ENCODE assay signal across 9 cellular contexts in genomic region chr20:3933126-3933684, GRCh38. TPM values are rescaled to one million over a fixed set of nuclear protein-coding genes. Genes with fewer than 3 reads are reported as not detected.
DNase-seq lines count a peak whose midpoint lies in the region; ATAC-seq and TF ChIP-seq lines count a peak whose summit lies in the region.
"Had no signal": no experiment of that assay in that cellular context is flagged by ENCODE, and none has a peak within 500 bp of the region (broad histone marks: within the 10 kb centered on the region; RNA-seq: fewer than 3 reads in every experiment).

No MANE protein-coding gene starts in this region.

- H2BK120ac ChIP-seq in mesenchymal stem cell (ENCODE audit: low read depth, low read length) = no peak overlapping the region

- H3K4me1 ChIP-seq in mesenchymal stem cell (ENCODE audit: control insufficient read depth, insufficient read depth, low read depth, low read length) (peaks cover 26% of the 10 kb centered on the region), upper lobe of left lung (peaks cover 22 to 45% (median 37%) of the 10 kb centered on the region in 4 donors)

- peaks cover 0 to 10% of the 10 kb centered on the region in 2 donors for H3K36me3 Mint-ChIP-seq in activated naive CD4-positive, alpha-beta T cell treated with anti-CD3 and anti-CD28 coated beads, Interleukin-2, amount 50 U/mL, for 72 hours
- H3K36me3 Mint-ChIP-seq in activated T-helper 1 cell treated with anti-CD3 and anti-CD28 coated beads, Interleukin-12 subunit alpha, Interleukin-12 subunit beta, Interleukin-2, Interleukin-4 antibody, amounts not matched to agents 30 ng/mL and 10 ng/mL and 1 ng/mL, durations not matched to agents 14 hours and 24 hours and 36 hours (ENCODE audit: low read depth) = peaks cover 21% of the 10 kb centered on the region

- H3K9ac ChIP-seq in mesenchymal stem cell (ENCODE audit: low read length) = peak overlapping the region; percentile 81

- no peak for TF ChIP-seq EP300 in upper lobe of left lung (IDR thresholded peaks at IDR 0.05)

- H3K27me3 Mint-ChIP-seq in activated T-helper 1 cell treated with anti-CD3 and anti-CD28 coated beads, Interleukin-12 subunit alpha, Interleukin-12 subunit beta, Interleukin-2, Interleukin-4 antibody, amounts not matched to agents 30 ng/mL and 10 ng/mL and 1 ng/mL, durations not matched to agents 14 hours and 24 hours and 36 hours (ENCODE audit: insufficient read depth) = no peaks in the 10 kb centered on the region

- H3K27ac Mint-ChIP-seq in activated naive CD4-positive, alpha-beta T cell treated with anti-CD3 and anti-CD28 coated beads, Interleukin-2, amount 50 U/mL, for 72 hours = peak overlapping the region; percentile 74 to 86
- peak overlapping the region; percentile 48 for H3K27ac Mint-ChIP-seq in activated T-helper 1 cell treated with anti-CD3 and anti-CD28 coated beads, Interleukin-12 subunit alpha, Interleukin-12 subunit beta, Interleukin-2, Interleukin-4 antibody, amounts not matched to agents 30 ng/mL and 10 ng/mL and 1 ng/mL, durations not matched to agents 14 hours and 24 hours and 36 hours

- H3K4me3 Mint-ChIP-seq in activated T-helper 1 cell treated with anti-CD3 and anti-CD28 coated beads, Interleukin-12 subunit alpha, Interleukin-12 subunit beta, Interleukin-2, Interleukin-4 antibody, amounts not matched to agents 30 ng/mL and 10 ng/mL and 1 ng/mL, durations not matched to agents 14 hours and 24 hours and 36 hours = no peak overlapping the region

- H4K8ac ChIP-seq in mesenchymal stem cell (ENCODE audit: low read length) = peak overlapping the region; percentile 72

- TF ChIP-seq CTCF in upper lobe of left lung (IDR thresholded peaks at IDR 0.05) = no peak

- H3K27me3 ChIP-seq in mesenchymal stem cell (ENCODE audit: control insufficient read depth in 1 of 2, insufficient read depth in 1 of 2, low read length in 2 of 2) (no peaks in the 10 kb centered on the region), upper lobe of left lung (no peaks in the 10 kb centered on the region)

- H3K9me3 Mint-ChIP-seq in activated naive CD4-positive, alpha-beta T cell treated with anti-CD3 and anti-CD28 coated beads, Interleukin-2, amount 50 U/mL, for 72 hours = peaks cover 0 to 5% of the 10 kb centered on the region in 2 donors
- peaks cover 5% of the 10 kb centered on the region for H3K9me3 Mint-ChIP-seq in activated T-helper 1 cell treated with anti-CD3 and anti-CD28 coated beads, Interleukin-12 subunit alpha, Interleukin-12 subunit beta, Interleukin-2, Interleukin-4 antibody, amounts not matched to agents 30 ng/mL and 10 ng/mL and 1 ng/mL, durations not matched to agents 14 hours and 24 hours and 36 hours

- H3K4ac ChIP-seq in mesenchymal stem cell (ENCODE audit: low read depth in 1 of 2, low read length in 2 of 2) = no peak overlapping the region

- peak; percentile 10 to 50 for ATAC-seq in activated naive CD4-positive, alpha-beta T cell treated with anti-CD3 and anti-CD28 coated beads, Interleukin-2, amount 50 U/mL, for 72 hours
- ATAC-seq in upper lobe of left lung (ENCODE audit: low FRiP score in 2 of 2) = no peak

- no peak overlapping the region for H3K27ac ChIP-seq in mesenchymal stem cell (ENCODE audit: low read length, poor library complexity, severe bottlenecking)
- H3K27ac ChIP-seq in upper lobe of left lung = peak overlapping the region; percentile 13 to 86 (median 60)

- H2BK12ac ChIP-seq in mesenchymal stem cell (ENCODE audit: low read length in 2 of 2) = no peak overlapping the region

- H3K79me1 ChIP-seq in mesenchymal stem cell (replicated peaks; ENCODE audit: low read length, poor library complexity, severe bottlenecking) = peaks cover 2% of the 10 kb centered on the region

- H2BK15ac ChIP-seq in mesenchymal stem cell (ENCODE audit: low read depth, poor library complexity, severe bottlenecking) = no peak overlapping the region

- no peak overlapping the region for H3K23ac ChIP-seq in mesenchymal stem cell (ENCODE audit: low read length in 2 of 2)

- H3K9me3 ChIP-seq in mesenchymal stem cell (ENCODE audit: control insufficient read depth, low read length) = no peaks in the 10 kb centered on the region
- H3K9me3 ChIP-seq in upper lobe of left lung = no peaks in the 10 kb centered on the region

- DNase-seq in activated naive CD4-positive, alpha-beta T cell treated with anti-CD3 and anti-CD28 coated beads, Interleukin-2, amount 50 U/mL, for 72 hours (ENCODE audit: low spot score in 2 of 2) = no peak
- no peak for DNase-seq in activated naive CD4-positive, alpha-beta T cell treated with anti-CD3 and anti-CD28 coated beads, Interleukin-2, amount 50 U/mL, for 16 hours
- no peak for DNase-seq in activated T-helper 1 cell treated with anti-CD3 and anti-CD28 coated beads, Interleukin-12 subunit alpha, Interleukin-12 subunit beta, Interleukin-2, Interleukin-4 antibody, amounts not matched to agents 30 ng/mL and 10 ng/mL and 1 ng/mL, durations not matched to agents 14 hours and 24 hours and 36 hours (ENCODE audit: low spot score)
- no peak for DNase-seq in mesenchymal stem cell
- no peak for DNase-seq in upper lobe of left lung
- DNase-seq in SW480 (ENCODE audit: low spot score) = no peak
- no peak for DNase-seq in HCEC 1CT
- DNase-seq in NCI-H510A (lab: John Stamatoyannopoulos, UW) = no peak
- DNase-seq: NCI-H1092 treated with DMSO at 0.1 percent for 48 hours had no signal

- no peak overlapping the region for H2AK5ac ChIP-seq in mesenchymal stem cell (ENCODE audit: low read length, severe bottlenecking)

- no peak overlapping the region for H3K14ac ChIP-seq in mesenchymal stem cell (ENCODE audit: low read length in 2 of 2)

- peaks cover 8 to 86% of the 10 kb centered on the region in 2 experiments for H3K36me3 ChIP-seq in mesenchymal stem cell (ENCODE audit: control insufficient read depth in 1 of 2, insufficient read depth in 2 of 2, low read depth in 1 of 2, low read length in 2 of 2)
- H3K36me3 ChIP-seq in upper lobe of left lung = peaks cover 0 to 12% (median 5%) of the 10 kb centered on the region in 4 donors

- H3K4me3 ChIP-seq in mesenchymal stem cell (ENCODE audit: insufficient read depth in 1 of 2, low read depth in 1 of 2, low read length in 2 of 2) = peak overlapping the region in 1 of 2 experiments; percentile 55
- H3K4me3 ChIP-seq in upper lobe of left lung = peak overlapping the region in 3 of 4 donors; percentile 33 to 40 (median 40)

- no peak overlapping the region for H2AFZ ChIP-seq in mesenchymal stem cell (ENCODE audit: low read depth, low read length)

- intact Hi-C loops in activated T-helper 1 cell treated with anti-CD3 and anti-CD28 coated beads, Interleukin-12 subunit alpha, Interleukin-12 subunit beta, Interleukin-2, Interleukin-4 antibody, amounts not matched to agents 30 ng/mL and 10 ng/mL and 1 ng/mL, durations not matched to agents 14 hours and 24 hours and 36 hours (cut with micrococcal nuclease) = loop anchor here (2.0 kb wide), 1 partner anchor 48 kb away; no protein-coding TSS in a partner anchor

- H3K18ac ChIP-seq in mesenchymal stem cell (ENCODE audit: low read depth in 1 of 2, low read length in 2 of 2) = peak overlapping the region in 1 of 2 experiments; percentile 10

- WGBS in mesenchymal stem cell = 96% methylated on average over 7 of the region's 7 CpGs
- WGBS in upper lobe of left lung, 2 donors = 56 to 63% methylated on average over 6 to 7 of the region's 7 CpGs

- no peak overlapping the region for H2BK5ac ChIP-seq in mesenchymal stem cell (ENCODE audit: low read depth, low read length, poor library complexity, severe bottlenecking)

- H3K4me1 Mint-ChIP-seq in activated T-helper 1 cell treated with anti-CD3 and anti-CD28 coated beads, Interleukin-12 subunit alpha, Interleukin-12 subunit beta, Interleukin-2, Interleukin-4 antibody, amounts not matched to agents 30 ng/mL and 10 ng/mL and 1 ng/mL, durations not matched to agents 14 hours and 24 hours and 36 hours (ENCODE audit: low read depth) = peaks cover 26% of the 10 kb centered on the region

- H3K4me2 ChIP-seq in mesenchymal stem cell (ENCODE audit: low read length, poor library complexity, severe bottlenecking) = no peak overlapping the region

- peak overlapping the region; percentile 66 for H4K91ac ChIP-seq in mesenchymal stem cell (ENCODE audit: low read length)

- TF ChIP-seq POLR2A in upper lobe of left lung (IDR thresholded peaks at IDR 0.05) = no peak

RNA-seq across cellular contexts. Expression of gene PANK2, which starts 44.0 kb away (rescaled TPM):
- total RNA-seq in activated naive CD4-positive, alpha-beta T cell treated with anti-CD3 and anti-CD28 coated beads, Interleukin-2, amount 50 U/mL, for 72 hours = 10 to 100 TPM; 56.0 to 64.7 TPM
- total RNA-seq in activated T-helper 1 cell treated with anti-CD3 and anti-CD28 coated beads, Interleukin-12 subunit alpha, Interleukin-12 subunit beta, Interleukin-2, Interleukin-4 antibody, amounts not matched to agents 30 ng/mL and 10 ng/mL and 1 ng/mL, durations not matched to agents 14 hours and 24 hours and 36 hours = 51.4 and 54.6 TPM in 2 replicates
- polyA plus RNA-seq in mesenchymal stem cell (2013, experiment 1 of 2) = 21.4 TPM
- polyA plus RNA-seq in mesenchymal stem cell (2013, experiment 2 of 2) = 21.4 TPM
- total RNA-seq in upper lobe of left lung = 10 to 100 TPM; 34.3 to 58.7 (median 50.4) TPM

Comparison
In these comparisons a context has a peak if more than half of its experiments do, and no peak if none do; other contexts are left out.
1. ATAC-seq: peak in activated naive CD4-positive, alpha-beta T cell treated with anti-CD3 and anti-CD28 coated beads, Interleukin-2, amount 50 U/mL, for 72 hours (2 of 2); none in upper lobe of left lung (0 of 2).